In genomic region chrX:71910526-71911022, GRCh38 we compare ENCODE assay signal across 9 cellular contexts. TPM values are rescaled to one million over a fixed set of nuclear protein-coding genes. Genes with fewer than 3 reads are reported as not detected.
DNase-seq lines count a peak whose midpoint lies in the region; ATAC-seq and TF ChIP-seq lines count a peak whose summit lies in the region.
"Had no signal": no experiment of that assay in that cellular context is flagged by ENCODE, and none has a peak within 500 bp of the region (broad histone marks: within the 10 kb centered on the region; RNA-seq: fewer than 3 reads in every experiment).

TSS of gene NHSL2 (plus strand) at chrX:71910845.

- H3K4ac ChIP-seq in IMR-90 (ENCODE audit: low read depth, low read length), result no peak within 1 kb of the TSS

- no peak within 1 kb of the TSS for H2BK15ac ChIP-seq in IMR-90 (ENCODE audit: low read depth, low read length)

- H4K5ac ChIP-seq in IMR-90 (ENCODE audit: low read depth, low read length), result no peak within 1 kb of the TSS

- H3K14ac ChIP-seq in IMR-90 (replicated peaks; ENCODE audit: low read depth, low read length), result no peak within 1 kb of the TSS

- peak within 1 kb of the TSS; percentile 54 for H3K4me3 Mint-ChIP-seq in activated naive CD8-positive, alpha-beta T cell treated with anti-CD3 and anti-CD28 coated beads for 36 hours

- H3K56ac ChIP-seq in IMR-90 (ENCODE audit: extremely low read depth, insufficient read depth, low read length), result no peak within 1 kb of the TSS

- H3K18ac ChIP-seq in IMR-90 (ENCODE audit: low read depth, low read length), result no peak within 1 kb of the TSS

- H3K9me3 ChIP-seq in IMR-90 (ENCODE audit: control insufficient read depth, insufficient read depth, low read length), result 0 out of 2 replicates have a peak, but pooled peaks cover 1% of the 10 kb centered on the region

- TF ChIP-seq RAD21 in IMR-90 (IDR thresholded peaks at IDR 0.05; ENCODE audit: low read length), result no peak

- H2BK20ac ChIP-seq in IMR-90 (ENCODE audit: low read depth, low read length), result no peak within 1 kb of the TSS

- H3K4me2 ChIP-seq in IMR-90 (ENCODE audit: low read depth, low read length), result peak within 1 kb of the TSS; percentile 40; the same call in 1 of the 2 replicates

- H3K27ac ChIP-seq in IMR-90 (ENCODE audit: insufficient read depth, low read length), result no peak within 1 kb of the TSS

- no peak for TF ChIP-seq CTCF in AG04449 (IDR thresholded peaks at IDR 0.05; ENCODE audit: insufficient read depth, low read length, missing control alignments)
- TF ChIP-seq CTCF in IMR-90 (conservative IDR thresholded peaks at IDR 0.05; ENCODE audit: low read depth, low read length), result no peak

- H3K23ac ChIP-seq in IMR-90 (ENCODE audit: low read depth, low read length), result no peak within 1 kb of the TSS

- WGBS in IMR-90 (ENCODE audit: extremely low coverage in 2 of 2, insufficient read length in 1 of 2), 2 experiments, result 45% methylated on average over 17 of the region's 35 CpGs; no CpG with 5 or more reads in 1 of the 2 experiments

- H3K9me3 Mint-ChIP-seq in activated naive CD8-positive, alpha-beta T cell treated with anti-CD3 and anti-CD28 coated beads for 36 hours, result no peaks in the 10 kb centered on the region

- H2BK5ac ChIP-seq in IMR-90 (ENCODE audit: low read depth, low read length, poor library complexity, severe bottlenecking), result no peak within 1 kb of the TSS

- dilution Hi-C loops in IMR-90 (cut with HindIII; ENCODE audit: low sequenced_read_pairs, unreplicated experiment), result no loop called here

- H3K36me3 Mint-ChIP-seq in activated naive CD8-positive, alpha-beta T cell treated with anti-CD3 and anti-CD28 coated beads for 36 hours, result no peaks in the 10 kb centered on the region

- no peaks in the 10 kb centered on the region for H3K79me1 ChIP-seq in IMR-90 (ENCODE audit: low read depth in 1 of 2, low read length in 2 of 2)

- DNase-seq in AG04449 (ENCODE audit: low read depth, low spot score), result no peak
- DNase-seq in IMR-90, result peak; percentile 6
- DNase-seq in activated naive CD8-positive, alpha-beta T cell treated with anti-CD3 and anti-CD28 coated beads for 36 hours, result peak; percentile 32
- DNase-seq in iPS-NIHi11 (ENCODE audit: low spot score), result peak; percentile 41
- DNase-seq in stimulated activated CD4-positive, alpha-beta T cell treated with anti-CD3 and anti-CD28 coated beads, Interleukin-4, amount 100 ng/mL, for 1 hour, result peak; percentile 47
- no peak for DNase-seq in medulla oblongata (ENCODE audit: extremely low spot score)
- DNase-seq in DMS114 treated with DMSO at 0.1 percent for 48 hours (lab: John Stamatoyannopoulos, UW; ENCODE audit: unreplicated experiment), result no peak

- H3K9ac ChIP-seq in IMR-90 (ENCODE audit: low read depth, low read length), result no peak within 1 kb of the TSS

- H3K36me3 ChIP-seq in IMR-90 (ENCODE audit: control insufficient read depth, insufficient read depth, low read length), result no peaks in the 10 kb centered on the region

- H2AK5ac ChIP-seq in IMR-90 (ENCODE audit: low read depth, low read length), result no peak within 1 kb of the TSS

- peaks cover 50% of the 10 kb centered on the region for H3K27me3 Mint-ChIP-seq in activated naive CD8-positive, alpha-beta T cell treated with anti-CD3 and anti-CD28 coated beads for 36 hours

- in situ Hi-C loops in IMR-90 (cut with MboI; ENCODE audit: low sequenced_read_pairs), result no loop called here

- peak within 1 kb of the TSS; percentile 53 for H2AFZ ChIP-seq in IMR-90 (replicated peaks; ENCODE audit: low read length, poor library complexity)

- no peaks in the 10 kb centered on the region for H3K4me1 Mint-ChIP-seq in activated naive CD8-positive, alpha-beta T cell treated with anti-CD3 and anti-CD28 coated beads for 36 hours

- H4K20me1 ChIP-seq in IMR-90 (ENCODE audit: insufficient read depth, low read length), result no peaks in the 10 kb centered on the region

- no peak within 1 kb of the TSS for H3K27ac Mint-ChIP-seq in activated naive CD8-positive, alpha-beta T cell treated with anti-CD3 and anti-CD28 coated beads for 36 hours

- no peaks in the 10 kb centered on the region for H3K9me1 ChIP-seq in IMR-90 (ENCODE audit: insufficient read depth, low read length)

- peaks cover 56% of the 10 kb centered on the region for H3K27me3 ChIP-seq in IMR-90 (ENCODE audit: control insufficient read depth, insufficient read depth, low read length)

- no peak within 1 kb of the TSS for H2BK120ac ChIP-seq in IMR-90 (ENCODE audit: low read depth, low read length)

- H4K8ac ChIP-seq in IMR-90 (ENCODE audit: low read depth in 2 of 2, low read length in 2 of 2), result no peak within 1 kb of the TSS

- H4K91ac ChIP-seq in IMR-90 (ENCODE audit: insufficient read depth, low read depth, low read length), result no peak within 1 kb of the TSS

- no peaks in the 10 kb centered on the region for H3K4me1 ChIP-seq in IMR-90 (ENCODE audit: control insufficient read depth, insufficient read depth, low read length)

- CTCF ChIA-PET in AG04449 (lab: Yijun Ruan, JAX) (interaction anchor here (0.7 to 2.9 kb wide), 7 partner anchors 9 to 245 kb away, joined by 3 to 12 read pairs (median 3); no protein-coding TSS in a partner anchor), IMR-90 (lab: Yijun Ruan, JAX) (interaction anchor here (0.8 to 1.8 kb wide), 4 partner anchors 14 to 112 kb away, joined by 3 to 10 read pairs (median 4); no protein-coding TSS in a partner anchor)

- H2AK9ac ChIP-seq in IMR-90 (replicated peaks; ENCODE audit: low read depth, low read length, poor library complexity), result no peak within 1 kb of the TSS

- no TSS peak for BruUV-seq in IMR-90 (replicated peaks; lab: Mats Ljungman, UMichigan)

- intact Hi-C loops in IMR-90 (cut with micrococcal nuclease), result no loop called here

- ATAC-seq in IMR-90 (ENCODE audit: low read depth) (no peak; the same call in 1 of the 2 replicates), GM19455 (IDR thresholded peaks at IDR 0.05; ENCODE audit: unreplicated experiment) (no peak)

- no peak for TF ChIP-seq POLR2A in IMR-90 (IDR thresholded peaks at IDR 0.05; ENCODE audit: low read depth, low read length)

- peak within 1 kb of the TSS; percentile 44 for H3K4me3 ChIP-seq in AG04449 (ENCODE audit: low read depth, low read length)
- peak within 1 kb of the TSS; percentile 1; the same call in 1 of the 2 replicates for H3K4me3 ChIP-seq in IMR-90 (ENCODE audit: insufficient read depth, low read depth, low read length)
- H3K4me3 ChIP-seq: GM12878 had no signal

- POLR2A ChIA-PET in AG04449 (lab: Yijun Ruan, JAX), result interaction anchor here (1.0 kb wide), 1 partner anchor 14 kb away, joined by 3 read pairs; no protein-coding TSS in a partner anchor
- POLR2A ChIA-PET in IMR-90 (lab: Charles Lee; ENCODE audit: unreplicated experiment), result interaction anchor here (0.5 kb wide), 1 partner anchor 16 kb away, joined by 3 read pairs; no protein-coding TSS in a partner anchor

TF ChIP-seq in IMR-90, 13 proteins besides CTCF, POLR2A, EP300 and RAD21:
- no peak for TF ChIP-seq USF2 (IDR thresholded peaks at IDR 0.05; ENCODE audit: low read depth, low read length)
- no peak for TF ChIP-seq MAZ (IDR thresholded peaks at IDR 0.05; ENCODE audit: borderline replicate concordance, low read depth, low read length)
- no peak for TF ChIP-seq SMC3 (IDR thresholded peaks at IDR 0.05; ENCODE audit: low read depth, low read length)
- TF ChIP-seq NFE2L2 (IDR thresholded peaks at IDR 0.05; ENCODE audit: low read depth, low read length), result no peak
- no peak for TF ChIP-seq RCOR1 (IDR thresholded peaks at IDR 0.05; ENCODE audit: insufficient replicate concordance, low read length)
- TF ChIP-seq BHLHE40 (IDR thresholded peaks at IDR 0.05; ENCODE audit: low read depth, low read length), result no peak
- TF ChIP-seq MAFK (IDR thresholded peaks at IDR 0.05; ENCODE audit: low read depth, low read length), result no peak
- no peak for TF ChIP-seq ELK1 (IDR thresholded peaks at IDR 0.05; ENCODE audit: borderline replicate concordance, low read depth, low read length)
- TF ChIP-seq RFX5 (IDR thresholded peaks at IDR 0.05; ENCODE audit: low read depth, low read length), result no peak
- no peak for TF ChIP-seq FOS (IDR thresholded peaks at IDR 0.05; ENCODE audit: low read depth, low read length)
- no peak for TF ChIP-seq MXI1 (IDR thresholded peaks at IDR 0.05; ENCODE audit: borderline replicate concordance, low read depth, low read length)
- TF ChIP-seq CHD1 (IDR thresholded peaks at IDR 0.05; ENCODE audit: low read depth, low read length), result no peak
- TF ChIP-seq CEBPB (IDR thresholded peaks at IDR 0.05; ENCODE audit: low read depth, low read length), result no peak

RNA-seq across cellular contexts. Expression of gene NHSL2, which starts in this region (rescaled TPM):
- total RNA-seq in IMR-90 (2012; rRNA removed), result 0.72 and 0.83 TPM in 2 replicates
- 0.75 and 0.89 TPM in 2 replicates for polyA plus RNA-seq in IMR-90 (2012; rRNA removed)
- 0.17 and 0.54 TPM in 2 replicates for polyA plus RNA-seq in IMR-90 (2012; cell fraction: cytosol; rRNA removed)
- 1.1 and 1.2 TPM in 2 replicates for polyA plus RNA-seq in IMR-90 (2012; cell fraction: nucleus; rRNA removed; ENCODE audit: low replicate concordance)
- total RNA-seq in activated naive CD8-positive, alpha-beta T cell treated with anti-CD3 and anti-CD28 coated beads for 36 hours, result under 1 TPM; 0.10 to 0.31 TPM

Comparison
In these comparisons a context has a peak if more than half of its experiments do, and no peak if none do; other contexts are left out.
1. Peak in DNase-seq in activated naive CD8-positive, alpha-beta T cell treated with anti-CD3 and anti-CD28 coated beads for 36 hours; RNA of the gene not detected or under 1 TPM.
2. DNase-seq: peak in IMR-90 (single experiment), iPS-NIHi11 (single experiment) and stimulated activated CD4-positive, alpha-beta T cell treated with anti-CD3 and anti-CD28 coated beads, Interleukin-4, amount 100 ng/mL, for 1 hour (single experiment); none in AG04449 (single experiment), medulla oblongata (single experiment) and DMS114 treated with DMSO at 0.1 percent for 48 hours (single experiment).